In genomic region chr19:14366529-14366928, GRCh38 we compare ENCODE assay signal across 9 cellular contexts. TPM values are rescaled to one million over a fixed set of nuclear protein-coding genes. Genes with fewer than 3 reads are reported as not detected.
DNase-seq lines count a peak whose midpoint lies in the region; ATAC-seq and TF ChIP-seq lines count a peak whose summit lies in the region.
"Had no signal": no experiment of that assay in that cellular context is flagged by ENCODE, and none has a peak within 500 bp of the region (broad histone marks: within the 10 kb centered on the region; RNA-seq: fewer than 3 reads in every experiment).

No MANE protein-coding gene starts in this region.

- CTCF ChIA-PET in activated CD4-positive, alpha-beta T cell treated with anti-CD3 and anti-CD28 coated beads, Interleukin-2, amount 10 ng/mL, durations not matched to agents 7 days and 5 days (lab: Charles Lee) = interaction anchor here (0.8 to 8.1 kb wide), 10 partner anchors 8 to 230 kb away, joined by 3 to 74 read pairs (median 4); partner anchors contain the start of genes ADGRE5, ASF1B and PKN1

- H3K4me1 Mint-ChIP-seq in activated CD4-positive, alpha-beta T cell treated with anti-CD3 and anti-CD28 coated beads, Interleukin-2, amount 10 ng/mL, durations not matched to agents 7 days and 5 days = peaks cover 76% of the 10 kb centered on the region
- H3K4me1 Mint-ChIP-seq in stimulated activated memory B cell treated with anti-CD40 and anti-IgM and Interleukin-4, amounts not matched to agents 10 μg/mL and 1 μg/mL and 100 μg/mL, for 72 hours = peaks cover 61% of the 10 kb centered on the region

- H3K9me3 Mint-ChIP-seq in activated CD4-positive, alpha-beta T cell treated with anti-CD3 and anti-CD28 coated beads, Interleukin-2, amount 10 ng/mL, durations not matched to agents 7 days and 5 days = no peaks in the 10 kb centered on the region
- no peaks in the 10 kb centered on the region for H3K9me3 Mint-ChIP-seq in stimulated activated memory B cell treated with anti-CD40 and anti-IgM and Interleukin-4, amounts not matched to agents 10 μg/mL and 1 μg/mL and 100 μg/mL, for 72 hours

- H3K4me3 ChIP-seq in lung = no peak overlapping the region
- H3K4me3 ChIP-seq: uterus had no signal

- ATAC-seq in HG02610 (IDR thresholded peaks at IDR 0.05; ENCODE audit: unreplicated experiment) (peak; percentile 33), lung (ENCODE audit: insufficient read depth, low FRiP score) (no peak), HG03460 (IDR thresholded peaks at IDR 0.05; ENCODE audit: unreplicated experiment) (no peak)
- peak; percentile 69 for ATAC-seq in stimulated activated memory B cell treated with anti-CD40 and anti-IgM and Interleukin-4, amounts not matched to agents 10 μg/mL and 1 μg/mL and 100 μg/mL, for 72 hours

- H3K27ac ChIP-seq in lung (ENCODE audit: low read depth in 1 of 2, low read length in 1 of 2) = peak overlapping the region in 1 of 2 donors; percentile 26

- H3K36me3 Mint-ChIP-seq in activated CD4-positive, alpha-beta T cell treated with anti-CD3 and anti-CD28 coated beads, Interleukin-2, amount 10 ng/mL, durations not matched to agents 7 days and 5 days (ENCODE audit: low read depth) = peaks cover 11% of the 10 kb centered on the region
- no peaks in the 10 kb centered on the region for H3K36me3 Mint-ChIP-seq in stimulated activated memory B cell treated with anti-CD40 and anti-IgM and Interleukin-4, amounts not matched to agents 10 μg/mL and 1 μg/mL and 100 μg/mL, for 72 hours

- POLR2A ChIA-PET in activated CD4-positive, alpha-beta T cell treated with anti-CD3 and anti-CD28 coated beads, Interleukin-2, amount 10 ng/mL, durations not matched to agents 7 days and 5 days (lab: Charles Lee) = interaction anchor here (0.6 to 1.8 kb wide), 7 partner anchors 8 to 51 kb away, joined by 3 to 11 read pairs (median 3); partner anchors contain the start of gene ADGRE5

- no peak for TF ChIP-seq CTCF in lung (IDR thresholded peaks at IDR 0.05; ENCODE audit: control extremely low read depth, extremely low read depth)

- H3K36me3 ChIP-seq in lung (ENCODE audit: control insufficient read depth in 2 of 2, insufficient read depth in 2 of 2, low read length in 2 of 2) = no peaks in the 10 kb centered on the region
- H3K36me3 ChIP-seq: uterus had no signal

- H3K27me3 Mint-ChIP-seq in activated CD4-positive, alpha-beta T cell treated with anti-CD3 and anti-CD28 coated beads, Interleukin-2, amount 10 ng/mL, durations not matched to agents 7 days and 5 days = no peaks in the 10 kb centered on the region
- no peaks in the 10 kb centered on the region for H3K27me3 Mint-ChIP-seq in stimulated activated memory B cell treated with anti-CD40 and anti-IgM and Interleukin-4, amounts not matched to agents 10 μg/mL and 1 μg/mL and 100 μg/mL, for 72 hours

- H3K9me3 ChIP-seq in lung (ENCODE audit: control insufficient read depth in 2 of 2, insufficient read depth in 1 of 2, low read length in 1 of 2) = no peaks in the 10 kb centered on the region
- H3K9me3 ChIP-seq: uterus had no signal

- peak; percentile 63 for DNase-seq in DMS79 (lab: John Stamatoyannopoulos, UW)
- peak; percentile 96 for DNase-seq in NCI-H2196 (lab: John Stamatoyannopoulos, UW; ENCODE audit: unreplicated experiment)
- peak; percentile 96 for DNase-seq in activated CD4-positive, alpha-beta T cell treated with anti-CD3 and anti-CD28 coated beads, Interleukin-2, amount 10 ng/mL, durations not matched to agents 7 days and 5 days
- peak; percentile 22 for DNase-seq in dedifferentiated amniotic fluid mesenchymal stem cell (ENCODE audit: extremely low spot score)
- DNase-seq in lung (ENCODE audit: low spot score) = peak; percentile 95

- peak overlapping the region; percentile 99 for H3K27ac Mint-ChIP-seq in activated CD4-positive, alpha-beta T cell treated with anti-CD3 and anti-CD28 coated beads, Interleukin-2, amount 10 ng/mL, durations not matched to agents 7 days and 5 days
- peak overlapping the region; percentile 100 for H3K27ac Mint-ChIP-seq in stimulated activated memory B cell treated with anti-CD40 and anti-IgM and Interleukin-4, amounts not matched to agents 10 μg/mL and 1 μg/mL and 100 μg/mL, for 72 hours

- peak overlapping the region; percentile 50 for H3K4me3 Mint-ChIP-seq in activated CD4-positive, alpha-beta T cell treated with anti-CD3 and anti-CD28 coated beads, Interleukin-2, amount 10 ng/mL, durations not matched to agents 7 days and 5 days
- H3K4me3 Mint-ChIP-seq in stimulated activated memory B cell treated with anti-CD40 and anti-IgM and Interleukin-4, amounts not matched to agents 10 μg/mL and 1 μg/mL and 100 μg/mL, for 72 hours = no peak overlapping the region

- no peaks in the 10 kb centered on the region for H3K27me3 ChIP-seq in lung (ENCODE audit: control insufficient read depth, insufficient read depth)
- H3K27me3 ChIP-seq: uterus had no signal

- peaks cover 0 to 13% of the 10 kb centered on the region in 2 donors for H3K4me1 ChIP-seq in lung (ENCODE audit: control insufficient read depth in 2 of 2, insufficient read depth in 2 of 2, low read length in 2 of 2)

- 24 to 33% methylated on average over 3 of the region's 3 CpGs for WGBS in lung, 2 donors

RNA-seq across cellular contexts. Expression of gene ADGRE5, which starts 14.7 kb away (rescaled TPM):
- total RNA-seq in activated CD4-positive, alpha-beta T cell treated with anti-CD3 and anti-CD28 coated beads, Interleukin-2, amount 10 ng/mL, durations not matched to agents 7 days and 5 days = 100 to 1,000 TPM; 304 to 310 TPM
- total RNA-seq in lung = 100 to 1,000 TPM in 1 of 2 donors, 10 to 100 TPM in 1; 35.4 to 250 TPM
- 100 to 1,000 TPM in 1 of 2 donors, 10 to 100 TPM in 1; 39.8 to 143 TPM for polyA plus RNA-seq in lung

RNA-seq across cellular contexts. Expression of gene DDX39A, which starts 52.6 kb away (rescaled TPM):
- total RNA-seq in activated CD4-positive, alpha-beta T cell treated with anti-CD3 and anti-CD28 coated beads, Interleukin-2, amount 10 ng/mL, durations not matched to agents 7 days and 5 days = 100 to 1,000 TPM; 232 to 269 TPM
- total RNA-seq in lung = 10 to 100 TPM; 46.2 to 84.6 TPM
- polyA plus RNA-seq in lung = 100 to 1,000 TPM; 111 to 156 TPM

Comparison
In these comparisons a context has a peak if more than half of its experiments do, and no peak if none do; other contexts are left out.
1. DNase-seq: peak in every context shown above with its lines; median percentile 96 in NCI-H2196; 96 in activated CD4-positive, alpha-beta T cell treated with anti-CD3 and anti-CD28 coated beads, Interleukin-2, amount 10 ng/mL, durations not matched to agents 7 days and 5 days; 95 in lung; 63 in DMS79; 22 in dedifferentiated amniotic fluid mesenchymal stem cell.
2. ATAC-seq: peak in HG02610 (single experiment) and stimulated activated memory B cell treated with anti-CD40 and anti-IgM and Interleukin-4, amounts not matched to agents 10 μg/mL and 1 μg/mL and 100 μg/mL, for 72 hours (single experiment); none in lung (single experiment) and HG03460 (single experiment).